ENCODE assay signal across 8 cellular contexts in genomic region chr19:57280913-57281425, GRCh38.
DNase-seq lines count a peak whose midpoint lies in the region; ATAC-seq and TF ChIP-seq lines count a peak whose summit lies in the region.

No MANE protein-coding gene starts in this region.

- peak overlapping the region; percentile 97 to 98 for H3K4me3 ChIP-seq in mucosa of rectum (ENCODE audit: low read length in 2 of 2)

- no peak for TF ChIP-seq CTCF in GM20000 (IDR thresholded peaks at IDR 0.05; ENCODE audit: extremely low read depth, missing control alignments)
- TF ChIP-seq CTCF in nephron progenitor cell (IDR thresholded peaks at IDR 0.05): no peak

- peaks cover 11 to 24% of the 10 kb centered on the region in 2 donors for H3K4me1 ChIP-seq in mucosa of rectum (ENCODE audit: control insufficient read depth in 2 of 2, insufficient read depth in 2 of 2, low read length in 2 of 2)

- H3K36me3 ChIP-seq in mucosa of rectum (ENCODE audit: control insufficient read depth in 2 of 2, insufficient read depth in 2 of 2, low read length in 2 of 2): peaks cover 20 to 28% of the 10 kb centered on the region in 2 donors

- peaks cover 37% of the 10 kb centered on the region for H3K4me1 Mint-ChIP-seq in central memory CD8-positive, alpha-beta T cell
- H3K4me1 Mint-ChIP-seq in nephron progenitor cell: peaks cover 23% of the 10 kb centered on the region

- H3K4me3 Mint-ChIP-seq in central memory CD8-positive, alpha-beta T cell: no peak overlapping the region
- no peak overlapping the region for H3K4me3 Mint-ChIP-seq in nephron progenitor cell

- H3K27me3 ChIP-seq in mucosa of rectum (ENCODE audit: control insufficient read depth in 2 of 2, insufficient read depth in 2 of 2, low read length in 2 of 2): no peaks in the 10 kb centered on the region

- peak overlapping the region; percentile 99 to 100 for H3K9ac ChIP-seq in mucosa of rectum (ENCODE audit: low read depth in 1 of 2, low read length in 2 of 2)

- H3K9me3 ChIP-seq in mucosa of rectum (ENCODE audit: control insufficient read depth in 2 of 2, low read length in 2 of 2): no peaks in the 10 kb centered on the region

- peaks cover 35% of the 10 kb centered on the region for H3K36me3 Mint-ChIP-seq in central memory CD8-positive, alpha-beta T cell (ENCODE audit: insufficient read depth)
- peaks cover 18% of the 10 kb centered on the region for H3K36me3 Mint-ChIP-seq in nephron progenitor cell (ENCODE audit: low read depth)

- H3K9me3 Mint-ChIP-seq in central memory CD8-positive, alpha-beta T cell: no peaks in the 10 kb centered on the region
- no peaks in the 10 kb centered on the region for H3K9me3 Mint-ChIP-seq in nephron progenitor cell

- peak; percentile 3 to 22 for DNase-seq in stimulated activated CD4-positive, alpha-beta T cell treated with anti-CD3 and anti-CD28 coated beads, Interleukin-2, amount 100 ng/mL, for 24 hours
- no peak for DNase-seq in stimulated activated CD4-positive, alpha-beta T cell treated with anti-CD3 and anti-CD28 coated beads, Interleukin-15, amount 100 ng/mL, for 24 hours
- peak; percentile 10 to 43 for DNase-seq in NOMO-1 (lab: John Stamatoyannopoulos, UW; ENCODE audit: unreplicated experiment in 2 of 2)
- peak; percentile 21 to 43 for DNase-seq in central memory CD8-positive, alpha-beta T cell (ENCODE audit: low spot score in 2 of 2)
- no peak for DNase-seq in NCI-H1048 (lab: John Stamatoyannopoulos, UW)
- no peak for DNase-seq in GM20000 (ENCODE audit: low spot score)
- no peak for DNase-seq in nephron progenitor cell

- no peak overlapping the region for H3K27ac Mint-ChIP-seq in central memory CD8-positive, alpha-beta T cell (ENCODE audit: low read depth)
- no peak overlapping the region for H3K27ac Mint-ChIP-seq in nephron progenitor cell

- no peaks in the 10 kb centered on the region for H3K27me3 Mint-ChIP-seq in central memory CD8-positive, alpha-beta T cell
- H3K27me3 Mint-ChIP-seq in nephron progenitor cell (ENCODE audit: low read depth, poor library complexity): no peaks in the 10 kb centered on the region

- peak overlapping the region; percentile 99 to 100 for H3K27ac ChIP-seq in mucosa of rectum (ENCODE audit: low read depth in 2 of 2, low read length in 2 of 2)

- no peak for ATAC-seq in central memory CD8-positive, alpha-beta T cell (replicated peaks; ENCODE audit: extremely low read depth, poor library complexity, severe bottlenecking)

Comparison
In these comparisons a context has a peak if more than half of its experiments do, and no peak if none do; other contexts are left out.
1. DNase-seq: peak in stimulated activated CD4-positive, alpha-beta T cell treated with anti-CD3 and anti-CD28 coated beads, Interleukin-2, amount 100 ng/mL, for 24 hours (2 of 2), NOMO-1 (2 of 2) and central memory CD8-positive, alpha-beta T cell (2 of 2); none in stimulated activated CD4-positive, alpha-beta T cell treated with anti-CD3 and anti-CD28 coated beads, Interleukin-15, amount 100 ng/mL, for 24 hours (single experiment), NCI-H1048 (single experiment), GM20000 (single experiment) and nephron progenitor cell (single experiment).